ENCODE assay signal across 15 cellular contexts in genomic region chr10:35464805-35465456, GRCh38.
A peak's percentile ranks its signal among the peaks of the same experiment; 100 is the strongest.
DNase-seq lines count a peak whose midpoint lies in the region; ATAC-seq and TF ChIP-seq lines count a peak whose summit lies in the region.
"Had no signal": no experiment of that assay in that cellular context is flagged by ENCODE, and none has a peak within 500 bp of the region (broad histone marks: within the 10 kb centered on the region; RNA-seq: fewer than 3 reads in every experiment).

No MANE protein-coding gene starts in this region.

- no peaks in the 10 kb centered on the region for H3K27me3 Mint-ChIP-seq in endodermal cell (ENCODE audit: insufficient read depth)

- in situ Hi-C loops in GM13976 (cut with MboI; ENCODE audit: low sequenced_read_pairs, unreplicated experiment), result no loop called here

- no peak for TF ChIP-seq RAD21 in neural cell (conservative IDR thresholded peaks at IDR 0.05)

- H3K27ac ChIP-seq in endodermal cell (ENCODE audit: low read depth, low read length), result peak overlapping the region; percentile 40
- H3K27ac ChIP-seq in neural cell (ENCODE audit: low read length), result peak overlapping the region; percentile 66

- H3K79me2 ChIP-seq in neural cell (replicated peaks; ENCODE audit: insufficient read depth, low read length), result peaks cover 30% of the 10 kb centered on the region

- H3K36me3 ChIP-seq in endodermal cell (ENCODE audit: control insufficient read depth, insufficient read depth, low read length) (no peaks in the 10 kb centered on the region), neural cell (ENCODE audit: insufficient read depth, low read length) (no peaks in the 10 kb centered on the region)

- TF ChIP-seq CTCF in AG10803 (conservative IDR thresholded peaks at IDR 0.05; ENCODE audit: low read length) (no peak), endodermal cell (conservative IDR thresholded peaks at IDR 0.05) (no peak), neural cell (IDR thresholded peaks at IDR 0.05; ENCODE audit: poor library complexity, severe bottlenecking) (no peak), GM13976 (IDR thresholded peaks at IDR 0.05; ENCODE audit: borderline replicate concordance, control extremely low read depth, extremely low read depth, insufficient read depth, missing control alignments) (no peak)

- peak; percentile 74 for DNase-seq in AG10803 (ENCODE audit: low read depth)
- peak; percentile 41 for DNase-seq in LHCN-M2 (ENCODE audit: low read depth)
- DNase-seq in endodermal cell, result no peak
- DNase-seq in GM13976 (ENCODE audit: low spot score), result no peak
- DNase-seq in NCI-H2107 (lab: John Stamatoyannopoulos, UW), result no peak
- DNase-seq in SW 1271 (lab: John Stamatoyannopoulos, UW), result no peak
- DNase-seq: activated CD4-positive, CD25-positive, alpha-beta regulatory T cell treated with anti-CD3 and anti-CD28 coated beads, Interleukin-2, amount 50 U/mL, for 72 hours; activated naive CD4-positive, alpha-beta T cell treated with anti-CD3 and anti-CD28 coated beads for 36 hours; Calu3; central memory CD4-positive, alpha-beta T cell; SHP77; stimulated activated CD4-positive, alpha-beta T cell treated with anti-CD3 and anti-CD28 coated beads, Interleukin-1b, Interleukin-23, amount 100 ng/mL, for 48 hours; T-helper 2 cell had no signal

- no peaks in the 10 kb centered on the region for H3K9me2 ChIP-seq in neural cell (ENCODE audit: insufficient read depth, low read length)

- peaks cover 17% of the 10 kb centered on the region for H3K4me1 ChIP-seq in endodermal cell (ENCODE audit: control insufficient read depth, insufficient read depth, low read length)

- H3K27me3 ChIP-seq in endodermal cell (ENCODE audit: control insufficient read depth, insufficient read depth, low read length, poor library complexity, severe bottlenecking) (no peaks in the 10 kb centered on the region), neural cell (ENCODE audit: insufficient read depth, low read depth, low read length) (no peaks in the 10 kb centered on the region)

- H3K27ac Mint-ChIP-seq in endodermal cell, result no peak overlapping the region
- H3K27ac Mint-ChIP-seq: activated naive CD4-positive, alpha-beta T cell treated with anti-CD3 and anti-CD28 coated beads for 36 hours had no signal

- WGBS in endodermal cell (ENCODE audit: insufficient coverage in 1 of 2, insufficient read length in 1 of 2), 2 experiments, result 26 to 36% methylated on average over 11 of the region's 11 CpGs

- TF ChIP-seq EP300 in neural cell (conservative IDR thresholded peaks at IDR 0.05; ENCODE audit: poor library complexity, severe bottlenecking), result no peak

- no peaks in the 10 kb centered on the region for H3K9me3 ChIP-seq in endodermal cell (ENCODE audit: control insufficient read depth, low read length)
- no peaks in the 10 kb centered on the region for H3K9me3 ChIP-seq in neural cell (ENCODE audit: low read length)

- ATAC-seq in HG02981 (IDR thresholded peaks at IDR 0.05; ENCODE audit: unreplicated experiment), result no peak

- no peak overlapping the region for H2AFZ ChIP-seq in neural cell (ENCODE audit: low read depth, low read length)

- H3K4me2 ChIP-seq in neural cell (ENCODE audit: low read length), result peak overlapping the region; percentile 44

- H3F3A ChIP-seq in neural cell (ENCODE audit: insufficient read depth, low read length, poor library complexity, severe bottlenecking), result no peaks in the 10 kb centered on the region

- H3K36me3 Mint-ChIP-seq in endodermal cell (ENCODE audit: low read depth), result no peaks in the 10 kb centered on the region

- H3K4me1 Mint-ChIP-seq in endodermal cell, result peaks cover 39% of the 10 kb centered on the region

- no peaks in the 10 kb centered on the region for H4K20me1 ChIP-seq in neural cell (ENCODE audit: insufficient read depth)

- H3K4me3 ChIP-seq in AG10803 (ENCODE audit: low read length) (no peak overlapping the region), endodermal cell (ENCODE audit: low read length) (no peak overlapping the region), neural cell (ENCODE audit: low read length) (peak overlapping the region; percentile 57)

- H3K4me3 Mint-ChIP-seq in endodermal cell, result no peak overlapping the region
- H3K4me3 Mint-ChIP-seq: activated naive CD4-positive, alpha-beta T cell treated with anti-CD3 and anti-CD28 coated beads for 36 hours had no signal

- H3K9ac ChIP-seq in endodermal cell (ENCODE audit: extremely low read depth, low read length, poor library complexity, severe bottlenecking) (no peak overlapping the region), neural cell (ENCODE audit: low read length) (no peak overlapping the region)

- H3K9me3 Mint-ChIP-seq in endodermal cell, result no peaks in the 10 kb centered on the region
- H3K9me3 Mint-ChIP-seq: activated naive CD4-positive, alpha-beta T cell treated with anti-CD3 and anti-CD28 coated beads for 36 hours had no signal

TF ChIP-seq in neural cell, 6 proteins besides CTCF, POLR2A, EP300 and RAD21:
- TF ChIP-seq REST (IDR thresholded peaks at IDR 0.05; ENCODE audit: borderline replicate concordance) (no peak), TAF1 (IDR thresholded peaks at IDR 0.05; ENCODE audit: low read depth) (no peak), EZH2 (IDR thresholded peaks at IDR 0.05; ENCODE audit: borderline replicate concordance, insufficient read depth, low read length, poor library complexity, severe bottlenecking) (no peak), POLR2AphosphoS5 (IDR thresholded peaks at IDR 0.05) (no peak), SMC3 (conservative IDR thresholded peaks at IDR 0.05; ENCODE audit: poor library complexity) (no peak), MXI1 (conservative IDR thresholded peaks at IDR 0.05; ENCODE audit: poor library complexity, severe bottlenecking) (no peak)

Comparison
In these comparisons a context has a peak if more than half of its experiments do, and no peak if none do; other contexts are left out.
1. DNase-seq: peak in AG10803 (single experiment) and LHCN-M2 (single experiment); none in endodermal cell (single experiment), GM13976 (single experiment), NCI-H2107 (single experiment) and SW 1271 (0 of 2).